In genomic region chr14:103398427-103399195, GRCh38 we compare ENCODE assay signal across 1 cellular context.
TF ChIP-seq lines count a peak whose summit lies in the region.

No MANE protein-coding gene starts in this region.

TF ChIP-seq in K562, 482 proteins besides CTCF, POLR2A, EP300 and RAD21 (continued from another document):
- no peak for TF ChIP-seq PCBP1 (IDR thresholded peaks at IDR 0.05; ENCODE audit: low read depth, low read length, poor library complexity, severe bottlenecking)
- TF ChIP-seq ZNF316 (IDR thresholded peaks at IDR 0.05) = no peak
- no peak for TF ChIP-seq SMAD2 (IDR thresholded peaks at IDR 0.05; ENCODE audit: low read depth, low read length)
- TF ChIP-seq MAFF (IDR thresholded peaks at IDR 0.05; ENCODE audit: low read length) = no peak
- peak; percentile 73 for TF ChIP-seq JUND (IDR thresholded peaks at IDR 0.05; ENCODE audit: borderline replicate concordance, low read depth, low read length)
- peak; percentile 24; the same call in 1 of the 3 replicates for TF ChIP-seq JUND (tag; IDR thresholded peaks at IDR 0.05; ENCODE audit: borderline replicate concordance, low read depth, low read length)
- TF ChIP-seq HDAC3 (IDR thresholded peaks at IDR 0.05; ENCODE audit: borderline replicate concordance, partially characterized antibody) = no peak
- no peak for TF ChIP-seq ZNF77 (CRISPR knock-in tag; IDR thresholded peaks at IDR 0.05)
- TF ChIP-seq ZNF146 (CRISPR knock-in tag; IDR thresholded peaks at IDR 0.05; ENCODE audit: unreplicated experiment) = no peak
- no peak for TF ChIP-seq RBM25 (IDR thresholded peaks at IDR 0.05; ENCODE audit: low read depth, low read length, severe bottlenecking)
- TF ChIP-seq MED1 (CRISPR knock-in tag; IDR thresholded peaks at IDR 0.05; ENCODE audit: borderline replicate concordance) = no peak
- TF ChIP-seq ZNF695 (CRISPR knock-in tag; IDR thresholded peaks at IDR 0.05) = no peak
- TF ChIP-seq EGR1 (conservative IDR thresholded peaks at IDR 0.05) = 0 out of 2 replicates have a peak, but pooled peaks have one; percentile 11
TF ChIP-seq in K562: peak in this region for 6.
